Comparison of ENCODE assay signal across 8 cellular contexts in genomic region chr15:52021128-52021671, GRCh38. TPM values are rescaled to one million over a fixed set of nuclear protein-coding genes. Genes with fewer than 3 reads are reported as not detected.
DNase-seq lines count a peak whose midpoint lies in the region; ATAC-seq and TF ChIP-seq lines count a peak whose summit lies in the region.

No MANE protein-coding gene starts in this region.

- no peaks in the 10 kb centered on the region for H3K9me3 ChIP-seq in Karpas-422 (ENCODE audit: low read length)
- no peaks in the 10 kb centered on the region for H3K9me3 ChIP-seq in lower lobe of right lung

- CTCF ChIA-PET in GM10248 (lab: Yijun Ruan, JAX), result interaction anchor here (0.9 kb wide), 1 partner anchor 46 kb away, joined by 3 read pairs; no protein-coding TSS in a partner anchor

- DNase-seq in GM10248 (ENCODE audit: extremely low spot score) (peak; percentile 74), Karpas-422 (peak; percentile 86), choroid plexus epithelial cell (ENCODE audit: low read depth) (peak; percentile 97), lower lobe of right lung (no peak)
- DNase-seq in activated CD4-positive, CD25-positive, alpha-beta regulatory T cell (lab: John Stamatoyannopoulos, UW), result peak; percentile 11 to 39 (median 34)
- DNase-seq in stimulated activated CD8-positive, alpha-beta memory T cell treated with anti-CD3 and anti-CD28 coated beads, Interleukin-12 subunit alpha, Interleukin-12 subunit beta, amount 100 ng/mL, for 1 hour (ENCODE audit: low read depth), result peak; percentile 42

- H3K9me2 ChIP-seq in Karpas-422 (replicated peaks; ENCODE audit: insufficient read depth, low read length), result no peaks in the 10 kb centered on the region

- H3K79me2 ChIP-seq in Karpas-422 (ENCODE audit: low read length), result peaks cover 69% of the 10 kb centered on the region

- no peak overlapping the region for H2AFZ ChIP-seq in Karpas-422 (ENCODE audit: low read length)

- no peak for TF ChIP-seq CTCF in GM10248 (IDR thresholded peaks at IDR 0.05; ENCODE audit: control extremely low read depth, extremely low read depth, low read depth, missing control alignments)
- TF ChIP-seq CTCF in choroid plexus epithelial cell (conservative IDR thresholded peaks at IDR 0.05; ENCODE audit: low read depth, low read length), result no peak
- no peak for TF ChIP-seq CTCF in lower lobe of right lung (IDR thresholded peaks at IDR 0.05)

- H3K4me2 ChIP-seq in Karpas-422 (ENCODE audit: low read depth, low read length, poor library complexity, severe bottlenecking), result peak overlapping the region; percentile 95

- H3K4me3 ChIP-seq in Karpas-422 (ENCODE audit: low read length), result peak overlapping the region; percentile 88
- H3K4me3 ChIP-seq in choroid plexus epithelial cell (ENCODE audit: low read depth, low read length), result peak overlapping the region; percentile 78
- peak overlapping the region; percentile 78 for H3K4me3 ChIP-seq in lower lobe of right lung

- H3K9ac ChIP-seq in Karpas-422 (ENCODE audit: low read length), result peak overlapping the region; percentile 80

- H3K4me1 ChIP-seq in Karpas-422 (ENCODE audit: low read length) (peaks cover 26% of the 10 kb centered on the region), lower lobe of right lung (peaks cover 28% of the 10 kb centered on the region)

- H3K27ac ChIP-seq in Karpas-422 (ENCODE audit: low read length) (peak overlapping the region; percentile 87), lower lobe of right lung (peak overlapping the region; percentile 96)

- H3K36me3 ChIP-seq in Karpas-422 (ENCODE audit: insufficient read depth, low read length) (no peaks in the 10 kb centered on the region), lower lobe of right lung (no peaks in the 10 kb centered on the region)

- intact Hi-C loops in lower lobe of right lung (cut with DNase I), result no loop called here

- peak; percentile 40 to 76 for ATAC-seq in lower lobe of right lung
- ATAC-seq in HG02798 (IDR thresholded peaks at IDR 0.05; ENCODE audit: poor library complexity, unreplicated experiment), result no peak
- ATAC-seq in GM19324 (IDR thresholded peaks at IDR 0.05; ENCODE audit: low FRiP score, unreplicated experiment), result no peak

- H3K27me3 ChIP-seq in Karpas-422 (ENCODE audit: low read length) (no peaks in the 10 kb centered on the region), lower lobe of right lung (ENCODE audit: low read depth) (no peaks in the 10 kb centered on the region)

- POLR2A ChIA-PET in GM10248 (lab: Yijun Ruan, JAX), result no interaction called here

- H4K20me1 ChIP-seq in Karpas-422 (ENCODE audit: insufficient read depth, low read depth, low read length), result peaks cover 4% of the 10 kb centered on the region; the same call in 1 of the 2 replicates

RNA-seq across cellular contexts. Expression of gene MAPK6, which starts 2.2 kb away (rescaled TPM):
- total RNA-seq in Karpas-422 (2014; rRNA removed; shearing (Covaris generic); ENCODE audit: low replicate concordance), result 12.8 and 24.7 TPM in 2 replicates
- total RNA-seq in lower lobe of right lung, result 21.1 TPM

RNA-seq across cellular contexts. Expression of gene LEO1, which starts 49.6 kb away (rescaled TPM):
- total RNA-seq in Karpas-422 (2014; rRNA removed; shearing (Covaris generic); ENCODE audit: low replicate concordance), result 16.9 and 32.3 TPM in 2 replicates
- total RNA-seq in lower lobe of right lung, result 12.6 TPM

Comparison
In these comparisons a context has a peak if more than half of its experiments do, and no peak if none do; other contexts are left out.
1. ATAC-seq: peak in lower lobe of right lung (2 of 2); none in HG02798 (single experiment) and GM19324 (single experiment).
2. Peak in every context shown above with its lines, with median percentiles within 50 percentile points of each other: H3K4me3 ChIP-seq.